9 cellular contexts compared by ENCODE assay signal in genomic region chr11:108466405-108466804, GRCh38. TPM values are rescaled to one million over a fixed set of nuclear protein-coding genes. Genes with fewer than 3 reads are reported as not detected.
DNase-seq lines count a peak whose midpoint lies in the region; ATAC-seq and TF ChIP-seq lines count a peak whose summit lies in the region.
"Had no signal": no experiment of that assay in that cellular context is flagged by ENCODE, and none has a peak within 500 bp of the region (broad histone marks: within the 10 kb centered on the region; RNA-seq: fewer than 3 reads in every experiment).

No MANE protein-coding gene starts in this region.

- H3K27me3 Mint-ChIP-seq in activated CD4-positive, alpha-beta T cell treated with anti-CD3 and anti-CD28 coated beads for 36 hours, result no peaks in the 10 kb centered on the region

- H3K9me3 ChIP-seq in adrenal gland (replicated peaks in 1 of 3) (no peaks in the 10 kb centered on the region), testis (no peaks in the 10 kb centered on the region)

- POLR2A ChIA-PET in activated CD4-positive, alpha-beta T cell treated with anti-CD3 and anti-CD28 coated beads for 36 hours (lab: Charles Lee), result no interaction called here

- H3K9me3 Mint-ChIP-seq in activated CD4-positive, alpha-beta T cell treated with anti-CD3 and anti-CD28 coated beads for 36 hours (ENCODE audit: low read depth), result no peaks in the 10 kb centered on the region

- TF ChIP-seq POLR2A in adrenal gland (IDR thresholded peaks at IDR 0.05) (no peak), testis (IDR thresholded peaks at IDR 0.05) (no peak)

- peaks cover 0 to 14% of the 10 kb centered on the region in 2 donors for H3K4me1 ChIP-seq in adrenal gland (replicated peaks in 1 of 2)
- H3K4me1 ChIP-seq in testis, result no peaks in the 10 kb centered on the region

- H3K27ac ChIP-seq in adrenal gland (peak overlapping the region; percentile 94 to 100 (median 98)), testis (peak overlapping the region; percentile 97 to 98)

- H3K36me3 ChIP-seq in adrenal gland (replicated peaks in 1 of 2) (no peaks in the 10 kb centered on the region), testis (ENCODE audit: low read depth, missing control alignments) (no peaks in the 10 kb centered on the region)

- peaks cover 12% of the 10 kb centered on the region for H3K4me1 Mint-ChIP-seq in activated CD4-positive, alpha-beta T cell treated with anti-CD3 and anti-CD28 coated beads for 36 hours

- TF ChIP-seq CTCF in adrenal gland (IDR thresholded peaks at IDR 0.05) (no peak), testis (IDR thresholded peaks at IDR 0.05) (no peak)

- peaks cover 3% of the 10 kb centered on the region for H3K36me3 Mint-ChIP-seq in activated CD4-positive, alpha-beta T cell treated with anti-CD3 and anti-CD28 coated beads for 36 hours (ENCODE audit: low read depth)

- H3K4me3 ChIP-seq in adrenal gland (peak overlapping the region in 3 of 4 donors; percentile 50 to 93 (median 63)), testis (peak overlapping the region; percentile 81 to 85)

- no peak for DNase-seq in activated CD4-positive, alpha-beta T cell treated with anti-CD3 and anti-CD28 coated beads for 36 hours
- no peak for DNase-seq in activated CD4-positive, alpha-beta T cell treated with anti-CD3 and anti-CD28 coated beads for 4 hours
- no peak for DNase-seq in adrenal gland
- peak in 1 of 2 donors; percentile 11 for DNase-seq in left colon
- no peak for DNase-seq in testis
- no peak for DNase-seq in hippocampal formation (lab: John Stamatoyannopoulos, UW)
- no peak for DNase-seq in activated CD4-positive, CD25-positive, alpha-beta regulatory T cell treated with anti-CD3 and anti-CD28 coated beads, Interleukin-2, amount 50 U/mL, for 72 hours

- no peaks in the 10 kb centered on the region for H3K27me3 ChIP-seq in adrenal gland
- no peaks in the 10 kb centered on the region for H3K27me3 ChIP-seq in testis

- H3K4me3 Mint-ChIP-seq in activated CD4-positive, alpha-beta T cell treated with anti-CD3 and anti-CD28 coated beads for 36 hours, result peak overlapping the region; percentile 99

- intact Hi-C loops in activated CD4-positive, alpha-beta T cell treated with anti-CD3 and anti-CD28 coated beads for 36 hours (cut with DNase I, micrococcal nuclease), result loop anchor here (2.0 to 10.0 kb wide), 6 partner anchors 181 to 1009 kb away; partner anchors contain the start of genes ACAT1 (in 1 of the 2), ALKBH8 (in 1 of the 2), CUL5 (in 1 of the 2) and CWF19L2 (in 1 of the 2)
- intact Hi-C loops in adrenal gland (cut with DNase I) (no loop called here), left colon (cut with DNase I, micrococcal nuclease) (no loop called here), testis (cut with DNase I; ENCODE audit: low total_unique reads) (no loop called here)

- H3K27ac Mint-ChIP-seq in activated CD4-positive, alpha-beta T cell treated with anti-CD3 and anti-CD28 coated beads for 36 hours, result peak overlapping the region; percentile 98

- ATAC-seq in activated CD4-positive, alpha-beta T cell treated with anti-CD3 and anti-CD28 coated beads for 36 hours, result no peak
- peak; percentile 5 for ATAC-seq in left colon
- no peak for ATAC-seq in GM18498 (IDR thresholded peaks at IDR 0.05; ENCODE audit: unreplicated experiment)

- CTCF ChIA-PET in activated CD4-positive, alpha-beta T cell treated with anti-CD3 and anti-CD28 coated beads for 36 hours (lab: Charles Lee), result no interaction called here

- WGBS in adrenal gland, 4 donors, result 30 to 47% (median 33%) methylated on average over 7 of the region's 7 CpGs
- WGBS in testis, 2 donors, result 35 to 36% methylated on average over 7 of the region's 7 CpGs

RNA-seq across cellular contexts. Expression of gene C11orf65, which starts 0.9 kb away (rescaled TPM):
- 1 to 10 TPM; 3.4 to 3.6 TPM for total RNA-seq in activated CD4-positive, alpha-beta T cell treated with anti-CD3 and anti-CD28 coated beads for 36 hours
- 1 to 10 TPM in 7 of 8 donors, not detected in 1; 1.4 to 7.1 (median 2.1) TPM for total RNA-seq in adrenal gland
- 1 to 10 TPM in 2 of 3 donors, under 1 TPM in 1; 0.84 to 2.6 (median 1.3) TPM for polyA plus RNA-seq in adrenal gland
- under 1 TPM; 0.39 to 0.46 TPM for total RNA-seq in left colon
- total RNA-seq in testis, result 10 to 100 TPM; 22.1 to 48.9 TPM
- 69.7 TPM for polyA plus RNA-seq in testis (ENCODE audit: insufficient read depth, low read depth, low replicate concordance)
- total RNA-seq: glomerular endothelial cell had no signal

RNA-seq across cellular contexts. Expression of gene POGLUT3, which starts 31.8 kb away (rescaled TPM):
- total RNA-seq in activated CD4-positive, alpha-beta T cell treated with anti-CD3 and anti-CD28 coated beads for 36 hours, result 1 to 10 TPM; 3.5 to 4.7 TPM
- total RNA-seq in adrenal gland (10 to 100 TPM; 16.2 to 29.9 (median 20.3) TPM), left colon (10 to 100 TPM; 14.0 to 14.5 TPM), testis (10 to 100 TPM in 1 of 2 donors, 1 to 10 TPM in 1; 6.5 to 10.5 TPM)
- polyA plus RNA-seq in adrenal gland (10 to 100 TPM in 1 of 3 donors, 1 to 10 TPM in 2; 7.6 to 20.6 (median 8.8) TPM), testis (ENCODE audit: insufficient read depth, low read depth, low replicate concordance) (10.7 TPM)

Comparison
In these comparisons a context has a peak if more than half of its experiments do, and no peak if none do; other contexts are left out.
1. intact Hi-C loops: an anchor here in activated CD4-positive, alpha-beta T cell treated with anti-CD3 and anti-CD28 coated beads for 36 hours (2.0 to 10.0 kb wide); none called in adrenal gland, left colon and testis.